ENCODE assay signal across 1 cellular context in genomic region chr7:45972629-45973312, GRCh38.
TF ChIP-seq lines count a peak whose summit lies in the region.

No MANE protein-coding gene starts in this region.

TF ChIP-seq in HepG2, 621 proteins besides CTCF, POLR2A, EP300 and RAD21 (continued from another document):
- TF ChIP-seq ETS1 (CRISPR knock-in tag; IDR thresholded peaks at IDR 0.05) (no peak), ZNF513 (CRISPR knock-in tag; conservative IDR thresholded peaks at IDR 0.05) (no peak), ZNF350 (CRISPR knock-in tag; IDR thresholded peaks at IDR 0.05; ENCODE audit: borderline replicate concordance, low read depth) (0 out of 2 replicates have a peak, but pooled peaks have one; percentile 37), HOXA7 (CRISPR knock-in tag; IDR thresholded peaks at IDR 0.05) (no peak), DRAP1 (CRISPR knock-in tag; IDR thresholded peaks at IDR 0.05) (0 out of 2 replicates have a peak, but pooled peaks have one; percentile 32), ASH2L (IDR thresholded peaks at IDR 0.05; ENCODE audit: insufficient read length, low read depth, low read length) (no peak), SAP130 (CRISPR knock-in tag; IDR thresholded peaks at IDR 0.05; ENCODE audit: low read depth) (peak; percentile 54), MLX (CRISPR knock-in tag; IDR thresholded peaks at IDR 0.05) (0 out of 2 replicates have a peak, but pooled peaks have one; percentile 63), ZNF292 (CRISPR knock-in tag; IDR thresholded peaks at IDR 0.05; ENCODE audit: borderline replicate concordance, low read depth) (0 out of 2 replicates have a peak, but pooled peaks have one; percentile 14), DPF2 (CRISPR knock-in tag; IDR thresholded peaks at IDR 0.05; ENCODE audit: borderline replicate concordance, low read depth) (peak; percentile 31; the same call in 1 of the 2 replicates), ZFP1 (CRISPR knock-in tag; IDR thresholded peaks at IDR 0.05) (0 out of 2 replicates have a peak, but pooled peaks have one; percentile 41), KAT8 (CRISPR knock-in tag; IDR thresholded peaks at IDR 0.05) (0 out of 2 replicates have a peak, but pooled peaks have one; percentile 24), SSRP1 (CRISPR knock-in tag; IDR thresholded peaks at IDR 0.05) (no peak), MYNN (CRISPR knock-in tag; IDR thresholded peaks at IDR 0.05; ENCODE audit: low read depth) (0 out of 2 replicates have a peak, but pooled peaks have one; percentile 49), GZF1 (CRISPR knock-in tag; IDR thresholded peaks at IDR 0.05) (no peak), GABPB1 (CRISPR knock-in tag; IDR thresholded peaks at IDR 0.05) (peak; percentile 42), TFAP4 (IDR thresholded peaks at IDR 0.05; ENCODE audit: borderline replicate concordance, low read depth) (peak; percentile 27; the same call in 1 of the 2 replicates), RXRB (CRISPR knock-in tag; IDR thresholded peaks at IDR 0.05; ENCODE audit: borderline replicate concordance) (peak; percentile 80; the same call in 1 of the 2 replicates), CREM (IDR thresholded peaks at IDR 0.05) (peak; percentile 40; the same call in 1 of the 2 replicates), CREM (CRISPR knock-in tag; IDR thresholded peaks at IDR 0.05) (no peak), FOXO1 (CRISPR knock-in tag; IDR thresholded peaks at IDR 0.05) (peak; percentile 59; the same call in 1 of the 2 replicates), HDAC1 (CRISPR knock-in tag; IDR thresholded peaks at IDR 0.05) (peak; percentile 79), POLR2G (IDR thresholded peaks at IDR 0.05; ENCODE audit: low read depth, low read length) (peak; percentile 42; the same call in 1 of the 2 replicates), ZNF550 (CRISPR knock-in tag; IDR thresholded peaks at IDR 0.05; ENCODE audit: borderline replicate concordance) (no peak), RXRA (CRISPR knock-in tag; IDR thresholded peaks at IDR 0.05) (peak; percentile 68), HDAC2 (CRISPR knock-in tag; IDR thresholded peaks at IDR 0.05) (peak; percentile 74), TRIM24 (CRISPR knock-in tag; IDR thresholded peaks at IDR 0.05) (peak; percentile 97), HNF4A (CRISPR knock-in tag; IDR thresholded peaks at IDR 0.05) (peak; percentile 95), NFIC (IDR thresholded peaks at IDR 0.05; ENCODE audit: low read length) (no peak), NR2C2 (CRISPR knock-in tag; IDR thresholded peaks at IDR 0.05; ENCODE audit: borderline replicate concordance) (peak; percentile 45; the same call in 1 of the 2 replicates), ZNF331 (CRISPR knock-in tag; IDR thresholded peaks at IDR 0.05) (peak; percentile 40; the same call in 1 of the 2 replicates), ZEB1 (IDR thresholded peaks at IDR 0.05; ENCODE audit: insufficient replicate concordance, low read depth) (peak; percentile 55), FOXK1 (CRISPR knock-in tag; IDR thresholded peaks at IDR 0.05; ENCODE audit: borderline replicate concordance, low read depth) (peak; percentile 9; the same call in 1 of the 2 replicates), ZNF281 (CRISPR knock-in tag; IDR thresholded peaks at IDR 0.05; ENCODE audit: borderline replicate concordance) (peak; percentile 61; the same call in 1 of the 2 replicates), ELF1 (CRISPR knock-in tag; IDR thresholded peaks at IDR 0.05) (peak; percentile 66; the same call in 1 of the 2 replicates), BCL6 (CRISPR knock-in tag; IDR thresholded peaks at IDR 0.05) (peak; percentile 71), ZNF652 (CRISPR knock-in tag; IDR thresholded peaks at IDR 0.05; ENCODE audit: borderline replicate concordance, low read depth) (no peak), ISL2 (CRISPR knock-in tag; IDR thresholded peaks at IDR 0.05) (0 out of 2 replicates have a peak, but pooled peaks have one; percentile 24), RCOR2 (CRISPR knock-in tag; IDR thresholded peaks at IDR 0.05) (peak; percentile 91), THRA (CRISPR knock-in tag; IDR thresholded peaks at IDR 0.05; ENCODE audit: borderline replicate concordance) (peak; percentile 56; the same call in 1 of the 2 replicates)
- TF ChIP-seq, protein P1, sequence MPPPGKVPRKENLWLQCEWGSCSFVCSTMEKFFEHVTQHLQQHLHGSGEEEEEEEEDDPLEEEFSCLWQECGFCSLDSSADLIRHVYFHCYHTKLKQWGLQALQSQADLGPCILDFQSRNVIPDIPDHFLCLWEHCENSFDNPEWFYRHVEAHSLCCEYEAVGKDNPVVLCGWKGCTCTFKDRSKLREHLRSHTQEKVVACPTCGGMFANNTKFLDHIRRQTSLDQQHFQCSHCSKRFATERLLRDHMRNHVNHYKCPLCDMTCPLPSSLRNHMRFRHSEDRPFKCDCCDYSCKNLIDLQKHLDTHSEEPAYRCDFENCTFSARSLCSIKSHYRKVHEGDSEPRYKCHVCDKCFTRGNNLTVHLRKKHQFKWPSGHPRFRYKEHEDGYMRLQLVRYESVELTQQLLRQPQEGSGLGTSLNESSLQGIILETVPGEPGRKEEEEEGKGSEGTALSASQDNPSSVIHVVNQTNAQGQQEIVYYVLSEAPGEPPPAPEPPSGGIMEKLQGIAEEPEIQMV (CRISPR knock-in tag; IDR thresholded peaks at IDR 0.05; ENCODE audit: low read depth) = no peak
- TF ChIP-seq, protein P2, sequence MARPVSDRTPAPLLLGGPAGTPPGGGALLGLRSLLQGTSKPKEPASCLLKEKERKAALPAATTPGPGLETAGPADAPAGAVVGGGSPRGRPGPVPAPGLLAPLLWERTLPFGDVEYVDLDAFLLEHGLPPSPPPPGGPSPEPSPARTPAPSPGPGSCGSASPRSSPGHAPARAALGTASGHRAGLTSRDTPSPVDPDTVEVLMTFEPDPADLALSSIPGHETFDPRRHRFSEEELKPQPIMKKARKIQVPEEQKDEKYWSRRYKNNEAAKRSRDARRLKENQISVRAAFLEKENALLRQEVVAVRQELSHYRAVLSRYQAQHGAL (CRISPR knock-in tag; IDR thresholded peaks at IDR 0.05; ENCODE audit: not compliant biosample characterization) = no peak
TF ChIP-seq in HepG2: peak in this region for 101.
